8 cellular contexts compared by ENCODE assay signal in the genomic region with DNA sequence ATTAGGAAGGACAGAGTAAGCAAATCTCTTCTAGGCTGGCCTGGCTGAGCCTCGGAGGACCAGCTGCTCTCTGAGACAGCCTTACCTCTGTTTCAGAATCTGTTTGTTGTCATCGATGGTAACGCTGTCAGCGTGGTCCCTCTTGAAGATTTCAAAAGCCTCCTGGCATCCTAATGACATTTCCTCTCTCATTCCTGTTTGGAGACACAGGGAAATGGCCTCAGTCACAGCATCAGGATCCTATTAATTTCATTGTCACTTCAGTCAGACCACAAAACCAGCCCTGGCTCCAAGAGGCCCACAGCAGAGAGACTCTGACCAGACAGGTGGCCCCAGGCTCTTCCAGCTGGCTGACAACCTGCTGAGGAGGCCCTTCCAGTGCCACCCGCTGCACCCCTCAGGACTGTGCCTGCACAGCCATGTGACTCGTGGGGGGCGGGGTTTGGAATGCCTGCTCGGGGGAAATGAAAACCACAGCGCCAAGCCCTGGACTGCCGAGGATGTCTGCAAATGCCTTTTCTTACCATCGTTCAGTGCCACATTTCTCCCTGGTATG.
DNase-seq lines count a peak whose midpoint lies in the region; ATAC-seq and TF ChIP-seq lines count a peak whose summit lies in the region.

No MANE protein-coding gene starts in this region.

- peak overlapping the region; percentile 83 for H3K27ac ChIP-seq in WERI-Rb-1
- H3K27ac ChIP-seq in tibial artery: peak overlapping the region in 1 of 2 donors; percentile 46

- peaks cover 19% of the 10 kb centered on the region for H3K27me3 Mint-ChIP-seq in activated T-cell treated with anti-CD3 and anti-CD28 coated beads, Interleukin-2, amount 50 U/mL, for 72 hours (ENCODE audit: low read depth)

- H3K27ac Mint-ChIP-seq in activated T-cell treated with anti-CD3 and anti-CD28 coated beads, Interleukin-2, amount 50 U/mL, for 72 hours: no peak overlapping the region

- peak; percentile 38; the same call in 1 of the 2 replicates for TF ChIP-seq CTCF in WERI-Rb-1 (IDR thresholded peaks at IDR 0.05; ENCODE audit: low read depth, low read length)
- no peak for TF ChIP-seq CTCF in tibial artery (IDR thresholded peaks at IDR 0.05)

- H3K4me1 Mint-ChIP-seq in activated T-cell treated with anti-CD3 and anti-CD28 coated beads, Interleukin-2, amount 50 U/mL, for 72 hours (ENCODE audit: low read depth): peaks cover 8% of the 10 kb centered on the region

- no peaks in the 10 kb centered on the region for H3K9me3 Mint-ChIP-seq in activated T-cell treated with anti-CD3 and anti-CD28 coated beads, Interleukin-2, amount 50 U/mL, for 72 hours

- DNase-seq in SHP77 (lab: John Stamatoyannopoulos, UW) (peak; percentile 9 to 54), SHP77 treated with DMSO at 0.1 percent for 48 hours (lab: John Stamatoyannopoulos, UW) (no peak), WERI-Rb-1 (peak; percentile 98), islet precursor cell (peak; percentile 97), tibial artery (peak; percentile 51 to 78), T1000 (lab: John Stamatoyannopoulos, UW) (no peak)
- DNase-seq in activated T-cell treated with anti-CD3 and anti-CD28 coated beads, Interleukin-2, amount 50 U/mL, for 72 hours: no peak
- no peak for DNase-seq in activated CD4-positive, alpha-beta T cell treated with anti-CD3 and anti-CD28 coated beads, Interleukin-2, amount 50 U/mL, for 4 hours

- peaks cover 0 to 10% (median 6%) of the 10 kb centered on the region in 4 donors for H3K4me1 ChIP-seq in tibial artery

- H3K4me3 Mint-ChIP-seq in activated T-cell treated with anti-CD3 and anti-CD28 coated beads, Interleukin-2, amount 50 U/mL, for 72 hours: no peak overlapping the region

- peak overlapping the region; percentile 39 for H3K4me3 ChIP-seq in WERI-Rb-1 (ENCODE audit: low read depth, low read length)
- H3K4me3 ChIP-seq in tibial artery: no peak overlapping the region

- H3K27me3 ChIP-seq in WERI-Rb-1 (ENCODE audit: insufficient read depth, low read depth, severe bottlenecking): no peaks in the 10 kb centered on the region
- H3K27me3 ChIP-seq in tibial artery: no peaks in the 10 kb centered on the region

- ATAC-seq in activated T-cell treated with anti-CD3 and anti-CD28 coated beads, Interleukin-2, amount 50 U/mL, for 72 hours (replicated peaks in 1 of 2): no peak

- intact Hi-C loops in tibial artery (cut with DNase I; ENCODE audit: low total_unique reads): no loop called here

- H3K9me3 ChIP-seq in WERI-Rb-1 (ENCODE audit: severe bottlenecking): no peaks in the 10 kb centered on the region
- H3K9me3 ChIP-seq in tibial artery: no peaks in the 10 kb centered on the region

- H3K36me3 ChIP-seq in WERI-Rb-1 (no peaks in the 10 kb centered on the region), tibial artery (no peaks in the 10 kb centered on the region)

- H3K36me3 Mint-ChIP-seq in activated T-cell treated with anti-CD3 and anti-CD28 coated beads, Interleukin-2, amount 50 U/mL, for 72 hours (ENCODE audit: insufficient read depth in 2 of 2): no peaks in the 10 kb centered on the region

Comparison
In these comparisons a context has a peak if more than half of its experiments do, and no peak if none do; other contexts are left out.
1. DNase-seq: peak in SHP77 (2 of 2), WERI-Rb-1 (single experiment), islet precursor cell (single experiment) and tibial artery (2 of 2); none in SHP77 treated with DMSO at 0.1 percent for 48 hours (single experiment), activated T-cell treated with anti-CD3 and anti-CD28 coated beads, Interleukin-2, amount 50 U/mL, for 72 hours (0 of 2), activated CD4-positive, alpha-beta T cell treated with anti-CD3 and anti-CD28 coated beads, Interleukin-2, amount 50 U/mL, for 4 hours (0 of 2) and T1000 (single experiment).